9 cellular contexts compared by ENCODE assay signal in genomic region chr15:63233667-63234419, GRCh38. TPM values are rescaled to one million over a fixed set of nuclear protein-coding genes. Genes with fewer than 3 reads are reported as not detected.
A peak's percentile ranks its signal among the peaks of the same experiment; 100 is the strongest.
DNase-seq lines count a peak whose midpoint lies in the region; ATAC-seq and TF ChIP-seq lines count a peak whose summit lies in the region.
"Had no signal": no experiment of that assay in that cellular context is flagged by ENCODE, and none has a peak within 500 bp of the region (broad histone marks: within the 10 kb centered on the region; RNA-seq: fewer than 3 reads in every experiment).

No MANE protein-coding gene starts in this region.

- intact Hi-C loops in Right ventricle myocardium inferior (cut with DNase I) (no loop called here), cardiac septum (cut with DNase I) (no loop called here), vagina (cut with DNase I) (no loop called here)

- ATAC-seq in Right ventricle myocardium inferior (peak; percentile 58), GM21825 (IDR thresholded peaks at IDR 0.05; ENCODE audit: unreplicated experiment) (no peak)

- TF ChIP-seq CTCF in cardiac fibroblast (IDR thresholded peaks at IDR 0.05; ENCODE audit: low read depth, low read length) (no peak), vagina (IDR thresholded peaks at IDR 0.05) (no peak)

- no peak for TF ChIP-seq POLR2A in vagina (IDR thresholded peaks at IDR 0.05)

- H3K27me3 ChIP-seq in mucosa of rectum (ENCODE audit: control insufficient read depth in 2 of 2, insufficient read depth in 2 of 2, low read length in 2 of 2) (no peaks in the 10 kb centered on the region), vagina (no peaks in the 10 kb centered on the region)

- H3K9me3 ChIP-seq in mucosa of rectum (ENCODE audit: control insufficient read depth in 2 of 2, low read length in 2 of 2) (no peaks in the 10 kb centered on the region), vagina (no peaks in the 10 kb centered on the region)

- H3K36me3 ChIP-seq in mucosa of rectum (ENCODE audit: control insufficient read depth in 2 of 2, insufficient read depth in 2 of 2, low read length in 2 of 2) (no peaks in the 10 kb centered on the region), vagina (no peaks in the 10 kb centered on the region)

- H3K27ac ChIP-seq in mucosa of rectum (ENCODE audit: low read depth in 2 of 2, low read length in 2 of 2) (peak overlapping the region; percentile 45 to 53), vagina (peak overlapping the region; percentile 64)

- H3K4me3 ChIP-seq in cardiac fibroblast (replicated peaks in 1 of 2; ENCODE audit: low read depth in 2 of 2, low read length in 2 of 2) (no peak overlapping the region), mucosa of rectum (ENCODE audit: low read length in 2 of 2) (no peak overlapping the region), vagina (no peak overlapping the region)

- peak overlapping the region in 1 of 2 donors; percentile 19 for H3K9ac ChIP-seq in mucosa of rectum (ENCODE audit: low read depth in 1 of 2, low read length in 2 of 2)

- no peak for DNase-seq in Right ventricle myocardium inferior (ENCODE audit: missing footprints)
- DNase-seq in cardiac septum (ENCODE audit: low spot score): no peak
- peak; percentile 89 to 91 for DNase-seq in cardiac fibroblast (ENCODE audit: low read depth in 2 of 2)
- DNase-seq in vagina (ENCODE audit: extremely low spot score in 2 of 2): no peak
- DNase-seq in SW480 (ENCODE audit: low spot score): no peak
- no peak for DNase-seq in NCI-H748 treated with DMSO at 0.1 percent for 48 hours (lab: John Stamatoyannopoulos, UW)
- DNase-seq: DND-41 had no signal

- H3K4me1 ChIP-seq in mucosa of rectum (ENCODE audit: control insufficient read depth in 2 of 2, insufficient read depth in 2 of 2, low read length in 2 of 2): peaks cover 11 to 13% of the 10 kb centered on the region in 2 donors
- peaks cover 42% of the 10 kb centered on the region for H3K4me1 ChIP-seq in vagina

RNA-seq across cellular contexts. Expression of gene APH1B, which starts 43.6 kb away (rescaled TPM):
- total RNA-seq in Right ventricle myocardium inferior (6.2 TPM), cardiac septum (7.7 TPM), vagina (22.8 TPM)

RNA-seq across cellular contexts. Expression of gene RAB8B, which starts 44.4 kb away (rescaled TPM):
- total RNA-seq in Right ventricle myocardium inferior (12.3 TPM), cardiac septum (8.7 TPM), vagina (29.5 TPM)

Comparison
In these comparisons a context has a peak if more than half of its experiments do, and no peak if none do; other contexts are left out.
1. DNase-seq: peak in cardiac fibroblast (2 of 2); none in Right ventricle myocardium inferior (single experiment), cardiac septum (single experiment), vagina (0 of 2), SW480 (single experiment) and NCI-H748 treated with DMSO at 0.1 percent for 48 hours (single experiment).